Comparison of ENCODE assay signal across 1 cellular context in the genomic region with DNA sequence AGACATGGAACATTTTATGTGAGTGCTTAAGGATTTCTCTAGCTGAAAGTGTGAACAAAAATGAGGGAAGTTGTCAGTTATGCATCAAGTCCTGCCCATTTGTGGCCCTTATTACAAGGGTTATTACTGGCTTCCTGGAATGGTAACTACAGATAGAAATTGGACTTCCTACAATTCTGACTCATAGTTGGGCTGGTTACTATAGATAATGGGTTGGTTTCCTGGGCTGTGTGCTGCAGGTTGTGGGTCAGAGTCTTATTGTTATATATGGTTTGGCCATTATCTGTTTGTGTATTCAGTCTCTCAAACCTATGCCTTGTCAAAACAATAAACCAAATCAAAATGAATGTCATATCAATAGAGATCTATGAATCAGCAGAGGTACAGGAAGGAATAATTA.
TF ChIP-seq lines count a peak whose summit lies in the region.

No MANE protein-coding gene starts in this region.

TF ChIP-seq in K562, 482 proteins besides CTCF, POLR2A, EP300 and RAD21 (continued from another document):
- TF ChIP-seq PATZ1 (CRISPR knock-in tag; IDR thresholded peaks at IDR 0.05; ENCODE audit: borderline replicate concordance) (no peak), CBFA2T2 (conservative IDR thresholded peaks at IDR 0.05) (0 out of 2 replicates have a peak, but pooled peaks have one; percentile 21), ZSCAN32 (CRISPR knock-in tag; IDR thresholded peaks at IDR 0.05) (no peak), ZNF311 (CRISPR knock-in tag; IDR thresholded peaks at IDR 0.05) (no peak), TBL1XR1 (IDR thresholded peaks at IDR 0.05; ENCODE audit: low read length in 2 of 2) (no peak), ZNF407 (IDR thresholded peaks at IDR 0.05; ENCODE audit: low read depth) (no peak), CBFA2T3 (IDR thresholded peaks at IDR 0.05) (peak; percentile 63), ZFPM2 (CRISPR knock-in tag; IDR thresholded peaks at IDR 0.05) (no peak), FOSL1 (tag; conservative IDR thresholded peaks at IDR 0.05) (peak; percentile 26; the same call in 1 of the 2 replicates), ARID1B (IDR thresholded peaks at IDR 0.05) (peak; percentile 48; the same call in 1 of the 2 replicates), HDAC3 (IDR thresholded peaks at IDR 0.05; ENCODE audit: borderline replicate concordance, partially characterized antibody) (no peak), POLR3G (IDR thresholded peaks at IDR 0.05; ENCODE audit: extremely low read depth, insufficient read length, insufficient replicate concordance) (no peak), ZNF408 (CRISPR knock-in tag; IDR thresholded peaks at IDR 0.05; ENCODE audit: low read depth) (no peak), MEF2D (tag; conservative IDR thresholded peaks at IDR 0.05; ENCODE audit: low read depth) (no peak), ZNF146 (CRISPR knock-in tag; IDR thresholded peaks at IDR 0.05; ENCODE audit: unreplicated experiment) (no peak)
